ENCODE assay signal across 22 cellular contexts in genomic region chr2:202542142-202542541, GRCh38.
DNase-seq lines count a peak whose midpoint lies in the region; ATAC-seq and TF ChIP-seq lines count a peak whose summit lies in the region.
"Had no signal": no experiment of that assay in that cellular context is flagged by ENCODE, and none has a peak within 500 bp of the region (broad histone marks: within the 10 kb centered on the region; RNA-seq: fewer than 3 reads in every experiment).

No MANE protein-coding gene starts in this region.

- H3K4me1 ChIP-seq in thoracic aorta (ENCODE audit: control insufficient read depth in 1 of 2, low read depth in 2 of 2) (peaks cover 7 to 15% of the 10 kb centered on the region in 2 donors), testis (no peaks in the 10 kb centered on the region)
- H3K4me1 ChIP-seq: suprapubic skin had no signal

- H3K36me3 ChIP-seq in thoracic aorta, result peaks cover 6% of the 10 kb centered on the region
- no peaks in the 10 kb centered on the region for H3K36me3 ChIP-seq in testis (ENCODE audit: low read depth, missing control alignments)

- no peak for TF ChIP-seq POLR2A in testis (IDR thresholded peaks at IDR 0.05)

- H3K27me3 ChIP-seq in thoracic aorta (replicated peaks; ENCODE audit: insufficient read depth) (no peaks in the 10 kb centered on the region), testis (no peaks in the 10 kb centered on the region)
- H3K27me3 ChIP-seq: body of pancreas, suprapubic skin had no signal

- TF ChIP-seq CTCF in VCaP (conservative IDR thresholded peaks at IDR 0.05) (no peak), thoracic aorta (IDR thresholded peaks at IDR 0.05) (no peak), testis (IDR thresholded peaks at IDR 0.05) (no peak)

- no peaks in the 10 kb centered on the region for H3K9me3 ChIP-seq in thoracic aorta
- no peaks in the 10 kb centered on the region for H3K9me3 ChIP-seq in testis
- H3K9me3 ChIP-seq: body of pancreas, suprapubic skin had no signal

- intact Hi-C loops in left cardiac atrium (cut with DNase I) (no loop called here), testis (cut with DNase I; ENCODE audit: low total_unique reads) (no loop called here)

- H3K27ac ChIP-seq in VCaP (peak overlapping the region; percentile 44; the same call in 1 of the 2 replicates), thoracic aorta (peak overlapping the region; percentile 36 to 56), testis (no peak overlapping the region)
- H3K27ac ChIP-seq: body of pancreas, PC-9, suprapubic skin had no signal

- H3K4me3 ChIP-seq in thoracic aorta, result no peak overlapping the region
- no peak overlapping the region for H3K4me3 ChIP-seq in testis
- H3K4me3 ChIP-seq: body of pancreas, PC-9, suprapubic skin had no signal

- ATAC-seq in left cardiac atrium (peak; percentile 16 to 38), thoracic aorta (ENCODE audit: insufficient number of reproducible peaks, low FRiP score, low read depth) (no peak), GM18907 (IDR thresholded peaks at IDR 0.05; ENCODE audit: unreplicated experiment) (no peak), HG03521 (IDR thresholded peaks at IDR 0.05; ENCODE audit: unreplicated experiment) (no peak)
- ATAC-seq: body of pancreas had no signal

- DNase-seq in NCI-H1694 treated with DMSO at 0.1 percent for 48 hours (lab: John Stamatoyannopoulos, UW), result peak; percentile 73
- no peak for DNase-seq in left cardiac atrium
- no peak for DNase-seq in thoracic aorta (ENCODE audit: low spot score)
- DNase-seq in testis, result no peak
- DNase-seq: activated CD4-positive, alpha-beta memory T cell treated with anti-CD3 and anti-CD28 coated beads, Interleukin-2, amount 10 ng/mL, durations not matched to agents 7 days and 5 days; activated CD4-positive, CD25-positive, alpha-beta regulatory T cell treated with anti-CD3 and anti-CD28 coated beads, Interleukin-2, amount 50 U/mL, for 72 hours; activated naive CD8-positive, alpha-beta T cell treated with anti-CD3 and anti-CD28 coated beads, Interleukin-2, amount 10 ng/mL, durations not matched to agents 7 days and 5 days; CD4-positive, CD25-positive, alpha-beta regulatory T cell; effector CD4-positive, alpha-beta T cell; mammary epithelial cell; NCI-H1092; NCI-H1930; NK-92 treated with Interleukin-12 subunit alpha and Interleukin-12 subunit beta, amount 100 ng/mL, for 24 hours; PC-9; SHP77 treated with DMSO at 0.1 percent for 48 hours; small intestine; stimulated activated CD4-positive, alpha-beta T cell treated with anti-CD3 and anti-CD28 coated beads, Interleukin-2, amount 100 ng/mL, for 24 hours had no signal

- 50 to 59% methylated on average over 3 of the region's 3 CpGs for WGBS in testis, 2 donors

Comparison
In these comparisons a context has a peak if more than half of its experiments do, and no peak if none do; other contexts are left out.
1. H3K27ac ChIP-seq: peak in VCaP (single experiment) and thoracic aorta (2 of 2); none in testis (0 of 2).
2. ATAC-seq: peak in left cardiac atrium (2 of 2); none in thoracic aorta (single experiment), GM18907 (single experiment) and HG03521 (single experiment).